In genomic region chrX:153702350-153703035, GRCh38 we compare ENCODE assay signal across 27 cellular contexts. TPM values are rescaled to one million over a fixed set of nuclear protein-coding genes. Genes with fewer than 3 reads are reported as not detected.
DNase-seq lines count a peak whose midpoint lies in the region; ATAC-seq, FAIRE-seq and TF ChIP-seq lines count a peak whose summit lies in the region.
"Had no signal": no experiment of that assay in that cellular context is flagged by ENCODE, and none has a peak within 500 bp of the region (broad histone marks: within the 10 kb centered on the region; RNA-seq: fewer than 3 reads in every experiment).

No MANE protein-coding gene starts in this region.

- H3K9me3 ChIP-seq in right atrium auricular region (no peaks in the 10 kb centered on the region), kidney (ENCODE audit: control insufficient read depth in 1 of 2, low read length in 2 of 2) (no peaks in the 10 kb centered on the region), gastrocnemius medialis (no peaks in the 10 kb centered on the region)
- H3K9me3 ChIP-seq: BE2C had no signal

- H3K4me3 ChIP-seq in right atrium auricular region (no peak overlapping the region), kidney (ENCODE audit: low read length in 2 of 2) (no peak overlapping the region), gastrocnemius medialis (no peak overlapping the region), H7 (ENCODE audit: insufficient read depth, low read depth, low read length) (no peak overlapping the region)

- H3K27me3 ChIP-seq in right atrium auricular region (no peaks in the 10 kb centered on the region), gastrocnemius medialis (no peaks in the 10 kb centered on the region), H7 (ENCODE audit: control insufficient read depth, insufficient read depth, low read length) (no peaks in the 10 kb centered on the region)
- H3K27me3 ChIP-seq: BE2C had no signal

- in situ Hi-C loops in gastrocnemius medialis (cut with MboI; ENCODE audit: low sequenced_read_pairs in 4 of 4): no loop called here

- peak in 1 of 2 donors; percentile 0 for ATAC-seq in gastrocnemius medialis
- no peak for ATAC-seq in HG03460 (IDR thresholded peaks at IDR 0.05; ENCODE audit: unreplicated experiment)
- no peak for ATAC-seq in HG03457 (IDR thresholded peaks at IDR 0.05; ENCODE audit: unreplicated experiment)
- ATAC-seq in GM19397 (IDR thresholded peaks at IDR 0.05; ENCODE audit: unreplicated experiment): no peak

- no peak for FAIRE-seq in kidney (lab: Jason Lieb, UNC)
- FAIRE-seq: GM12892 had no signal

- H3K4me1 ChIP-seq in right atrium auricular region (peaks cover 0 to 12% of the 10 kb centered on the region in 2 donors), kidney (ENCODE audit: control insufficient read depth in 1 of 2, insufficient read depth in 1 of 2, low read depth in 1 of 2, low read length in 2 of 2) (peaks cover 0 to 11% of the 10 kb centered on the region in 2 donors), gastrocnemius medialis (peaks cover 27 to 73% of the 10 kb centered on the region in 2 donors)
- H3K4me1 ChIP-seq: BE2C had no signal

- H3K36me3 ChIP-seq in right atrium auricular region (peaks cover 11% of the 10 kb centered on the region), kidney (ENCODE audit: control insufficient read depth in 1 of 2, insufficient read depth in 2 of 2, low read length in 2 of 2) (no peaks in the 10 kb centered on the region), gastrocnemius medialis (no peaks in the 10 kb centered on the region), H7 (replicated peaks; ENCODE audit: control insufficient read depth, insufficient read depth, low read length) (no peaks in the 10 kb centered on the region; the same call in 1 of the 2 replicates)

- peak overlapping the region; percentile 73 to 78 for H3K27ac ChIP-seq in right atrium auricular region
- no peak overlapping the region for H3K27ac ChIP-seq in kidney (ENCODE audit: low read depth in 2 of 2, low read length in 2 of 2)
- H3K27ac ChIP-seq in gastrocnemius medialis: peak overlapping the region; percentile 85 to 91 (median 90)
- H3K27ac ChIP-seq: KMS-11 had no signal

- TF ChIP-seq POLR2A in gastrocnemius medialis (IDR thresholded peaks at IDR 0.05): no peak

- TF ChIP-seq CTCF in right atrium auricular region (IDR thresholded peaks at IDR 0.05): no peak
- no peak for TF ChIP-seq CTCF in kidney (IDR thresholded peaks at IDR 0.05; ENCODE audit: borderline replicate concordance, extremely low read depth, insufficient read depth)
- no peak for TF ChIP-seq CTCF in gastrocnemius medialis (IDR thresholded peaks at IDR 0.05 in 4 of 5, conservative IDR thresholded peaks at IDR 0.05 in 1 of 5)

- DNase-seq in right atrium auricular region (ENCODE audit: low spot score) (no peak), cardiac septum (ENCODE audit: low spot score) (no peak), kidney (peak; percentile 51), gastrocnemius medialis (no peak), H7 (no peak)
- DNase-seq: 8988T; ACHN; BE2C; CD4-positive, CD25-positive, alpha-beta regulatory T cell; DMS153; DND-41; H9; HFFc6; NCI-H1092; NCI-H1436; NCI-H187; NCI-H2081 treated with DMSO at 0.1 percent for 48 hours; NCI-H2171; NCI-H510A; NCI-H69; RPMI8226; SHP77 treated with DMSO at 0.1 percent for 48 hours had no signal

- intact Hi-C loops in cardiac septum (cut with DNase I): no loop called here
- intact Hi-C loops in kidney (cut with DNase I): no loop called here
- intact Hi-C loops in gastrocnemius medialis (cut with DNase I; ENCODE audit: low total_unique reads): loop anchor here (10.0 kb wide), 1 partner anchor 342 kb away; no protein-coding TSS in a partner anchor

- no peak overlapping the region for H3K9ac ChIP-seq in kidney (ENCODE audit: low read length in 2 of 2)
- H3K9ac ChIP-seq: KMS-11 had no signal

RNA-seq across cellular contexts. Expression of gene SLC6A8, which starts 14.8 kb away (rescaled TPM):
- 10 to 100 TPM; 71.3 to 76.6 TPM for total RNA-seq in right atrium auricular region
- 144 TPM for total RNA-seq in cardiac septum
- 110 TPM for total RNA-seq in kidney
- polyA plus RNA-seq in kidney (ENCODE audit: insufficient read depth, low read depth, low replicate concordance): 79.7 TPM
- 10 to 100 TPM; 40.1 to 78.1 (median 45.0) TPM for total RNA-seq in gastrocnemius medialis
- total RNA-seq in H7 (2014; rRNA removed; shearing (Covaris generic)): 29.4 and 40.2 TPM in 2 replicates

RNA-seq across cellular contexts. Expression of gene BCAP31, which starts 21.7 kb away (rescaled TPM):
- 100 to 1,000 TPM in 1 of 2 donors, 10 to 100 TPM in 1; 86.3 to 109 TPM for total RNA-seq in right atrium auricular region
- 98.0 TPM for total RNA-seq in cardiac septum
- 218 TPM for total RNA-seq in kidney
- 246 TPM for polyA plus RNA-seq in kidney (ENCODE audit: insufficient read depth, low read depth, low replicate concordance)
- 10 to 100 TPM; 41.5 to 91.9 (median 48.3) TPM for total RNA-seq in gastrocnemius medialis
- total RNA-seq in H7 (2014; rRNA removed; shearing (Covaris generic)): 95.0 and 176 TPM in 2 replicates

RNA-seq across cellular contexts. Expression of gene ABCD1, which starts 22.2 kb away (rescaled TPM):
- total RNA-seq in right atrium auricular region (10 to 100 TPM; 15.2 to 18.0 TPM), cardiac septum (15.1 TPM), kidney (13.7 TPM), gastrocnemius medialis (10 to 100 TPM; 19.9 to 54.6 (median 34.5) TPM)
- 5.2 TPM for polyA plus RNA-seq in kidney (ENCODE audit: insufficient read depth, low read depth, low replicate concordance)
- total RNA-seq in H7 (2014; rRNA removed; shearing (Covaris generic)): 12.2 and 17.1 TPM in 2 replicates

RNA-seq across cellular contexts. Expression of gene PNCK, which starts 28.9 kb away (rescaled TPM):
- total RNA-seq in right atrium auricular region (10 to 100 TPM in 1 of 2 donors, 1 to 10 TPM in 1; 4.0 to 42.4 TPM), cardiac septum (7.6 TPM), kidney (1.5 TPM), gastrocnemius medialis (1 to 10 TPM in 1 of 4 donors, under 1 TPM in 1, not detected in 2; 0.98 to 1.6 TPM)
- polyA plus RNA-seq in kidney (ENCODE audit: insufficient read depth, low read depth, low replicate concordance): 5.5 TPM
- total RNA-seq in H7 (2014; rRNA removed; shearing (Covaris generic)): 1.7 and 5.5 TPM in 2 replicates
- polyA plus RNA-seq: CD4-positive, CD25-positive, alpha-beta regulatory T cell had no signal

RNA-seq across cellular contexts. Expression of gene DUSP9, which starts 55.5 kb away (rescaled TPM):
- total RNA-seq in right atrium auricular region: not detected
- not detected for total RNA-seq in cardiac septum
- total RNA-seq in kidney: 4.7 TPM
- 81.4 TPM for polyA plus RNA-seq in kidney (ENCODE audit: insufficient read depth, low read depth, low replicate concordance)
- total RNA-seq in gastrocnemius medialis: not detected
- total RNA-seq in H7 (2014; rRNA removed; shearing (Covaris generic)): 2.3 and 3.3 TPM in 2 replicates
- total RNA-seq: CD4-positive, CD25-positive, alpha-beta regulatory T cell; HFFc6 had no signal
- polyA plus RNA-seq: CD4-positive, CD25-positive, alpha-beta regulatory T cell had no signal

Comparison
In these comparisons a context has a peak if more than half of its experiments do, and no peak if none do; other contexts are left out.
1. H3K27ac ChIP-seq: peak in right atrium auricular region (2 of 2) and gastrocnemius medialis (4 of 4); none in kidney (0 of 2).